Comparison of ENCODE assay signal across 18 cellular contexts in genomic region chr3:73353661-73354217, GRCh38.
"Had no signal": no experiment of that assay in that cellular context is flagged by ENCODE, and none has a peak within 500 bp of the region (broad histone marks: within the 10 kb centered on the region; RNA-seq: fewer than 3 reads in every experiment).

No MANE protein-coding gene starts in this region.

- H3K4me1 ChIP-seq: left lung, uterus had no signal

- H3K27me3 ChIP-seq: brain microvascular endothelial cell, pancreas, stomach, uterus had no signal

- DNase-seq: activated CD4-positive, alpha-beta T cell treated with anti-CD3 and anti-CD28 coated beads, Interleukin-2, amount 50 U/mL, for 1 hour; activated CD4-positive, CD25-positive, alpha-beta regulatory T cell; activated naive CD4-positive, alpha-beta T cell treated with anti-CD3 and anti-CD28 coated beads, Interleukin-2, amount 50 U/mL, for 16 hours; activated T-cell treated with anti-CD3 and anti-CD28 coated beads, Interleukin-2, amount 50 U/mL, for 1 hour; amniotic stem cell; brain microvascular endothelial cell; cerebellar nuclear complex; dermis blood vessel endothelial cell; glutamatergic neuron; left lung; pancreas; stimulated activated CD4-positive, alpha-beta T cell treated with anti-CD3 and anti-CD28 coated beads, Interleukin-15, amount 100 ng/mL, for 24 hours; stomach; T-helper 17 cell; uterus had no signal

- FAIRE-seq: islet of Langerhans, TTC549 had no signal

- H3K27ac ChIP-seq: brain microvascular endothelial cell, left lung, pancreas, stomach, thoracic aorta, uterus had no signal

- H3K9me3 ChIP-seq: left lung, pancreas, stomach, thoracic aorta, uterus had no signal

- H3K36me3 ChIP-seq: brain microvascular endothelial cell, left lung, pancreas, stomach, thoracic aorta, uterus had no signal

- H3K4me3 ChIP-seq: left lung, pancreas, stomach, thoracic aorta, uterus had no signal

- ATAC-seq: left lung, T-helper 17 cell had no signal
